In genomic region chr15:65028338-65028737, GRCh38 we compare ENCODE assay signal across 9 cellular contexts. TPM values are rescaled to one million over a fixed set of nuclear protein-coding genes. Genes with fewer than 3 reads are reported as not detected.
DNase-seq lines count a peak whose midpoint lies in the region; ATAC-seq, FAIRE-seq and TF ChIP-seq lines count a peak whose summit lies in the region.
"Had no signal": no experiment of that assay in that cellular context is flagged by ENCODE, and none has a peak within 500 bp of the region (broad histone marks: within the 10 kb centered on the region; RNA-seq: fewer than 3 reads in every experiment).

No MANE protein-coding gene starts in this region.

- peaks cover 10% of the 10 kb centered on the region for H3K27me3 Mint-ChIP-seq in progenitor cell of endocrine pancreas

- H3K27me3 ChIP-seq in GM06990 (replicated peaks; ENCODE audit: control insufficient read depth, insufficient read depth, low read length) (no peaks in the 10 kb centered on the region), Panc1 (ENCODE audit: control insufficient read depth, insufficient read depth, low read length) (no peaks in the 10 kb centered on the region)

- H3K4me3 Mint-ChIP-seq in progenitor cell of endocrine pancreas (ENCODE audit: low read depth), result peak overlapping the region; percentile 74

- peaks cover 10% of the 10 kb centered on the region for H3K4me1 Mint-ChIP-seq in progenitor cell of endocrine pancreas (ENCODE audit: low read depth)

- H3K9me3 ChIP-seq in Panc1 (ENCODE audit: control insufficient read depth, insufficient read depth, low read depth, low read length), result no peaks in the 10 kb centered on the region

- FAIRE-seq in RCC 7860 (lab: Jason Lieb, UNC), result no peak

- TF ChIP-seq CTCF in GM06990 (IDR thresholded peaks at IDR 0.05; ENCODE audit: insufficient read depth, low read length, poor library complexity, severe bottlenecking) (no peak), Panc1 (IDR thresholded peaks at IDR 0.05) (no peak), progenitor cell of endocrine pancreas (IDR thresholded peaks at IDR 0.05; ENCODE audit: unreplicated experiment) (no peak)

- no peak for TF ChIP-seq POLR2A in erythroblast (IDR thresholded peaks at IDR 0.05; ENCODE audit: low read length)

- H3K36me3 ChIP-seq in GM06990 (ENCODE audit: control insufficient read depth, insufficient read depth, low read length), result peaks cover 1% of the 10 kb centered on the region; the same call in 1 of the 2 replicates
- H3K36me3 ChIP-seq in Panc1 (ENCODE audit: control insufficient read depth, insufficient read depth, low read length), result peaks cover 6% of the 10 kb centered on the region

- POLR2A ChIA-PET in Panc1 (lab: Charles Lee), result no interaction called here

- no peaks in the 10 kb centered on the region for H3K9me3 Mint-ChIP-seq in progenitor cell of endocrine pancreas (ENCODE audit: low read depth)

- in situ Hi-C loops in Panc1 (cut with HindIII; ENCODE audit: low pct_unique_long_range_greater_than_20kb, low sequenced_read_pairs), result no loop called here

- peaks cover 11% of the 10 kb centered on the region for H3K4me1 ChIP-seq in Panc1 (ENCODE audit: control insufficient read depth, insufficient read depth, low read length)

- intact Hi-C loops in Panc1 (cut with micrococcal nuclease; ENCODE audit: unreplicated experiment), result no loop called here

- ATAC-seq in Panc1, result no peak
- no peak for ATAC-seq in HG03378 (IDR thresholded peaks at IDR 0.05; ENCODE audit: unreplicated experiment)
- ATAC-seq in HG02970 (IDR thresholded peaks at IDR 0.05; ENCODE audit: low FRiP score, unreplicated experiment), result no peak

- CTCF ChIA-PET in Panc1 (lab: Charles Lee), result no interaction called here

- H3K27ac ChIP-seq in Panc1 (ENCODE audit: low read length), result peak overlapping the region; percentile 83

- peak overlapping the region; percentile 54 for H3K27ac Mint-ChIP-seq in progenitor cell of endocrine pancreas

- peaks cover 13% of the 10 kb centered on the region for H3K36me3 Mint-ChIP-seq in progenitor cell of endocrine pancreas (ENCODE audit: insufficient read depth)

- no TSS peak for BruUV-seq in Panc1 (replicated peaks; lab: Mats Ljungman, UMichigan)

- DNase-seq in GM06990 (ENCODE audit: extremely low read depth, insufficient read length) (peak; percentile 11), Panc1 (ENCODE audit: low read depth, low spot score) (no peak), erythroblast (lab: John Stamatoyannopoulos, UW) (peak; percentile 9 to 26), progenitor cell of endocrine pancreas (ENCODE audit: low spot score, unreplicated experiment) (no peak), RCC 7860 (ENCODE audit: low spot score) (no peak), HuH-7 (ENCODE audit: low spot score) (no peak)

- H3K4me3 ChIP-seq in GM06990 (replicated peaks; ENCODE audit: low read depth, low read length) (peak overlapping the region; percentile 90), Panc1 (ENCODE audit: low read depth in 2 of 2, low read length in 2 of 2) (peak overlapping the region; percentile 79 to 83)

RNA-seq across cellular contexts. Expression of gene MTFMT, which starts 1.1 kb away (rescaled TPM):
- total RNA-seq in Panc1 (2021; ENCODE audit: unreplicated experiment), result 19.4 TPM
- 14.5 TPM for polyA plus RNA-seq in Panc1 (2012; ENCODE audit: insufficient read length)
- total RNA-seq in progenitor cell of endocrine pancreas, result 14.0 and 19.4 TPM in 2 replicates

RNA-seq across cellular contexts. Expression of gene SLC51B, which starts 16.8 kb away (rescaled TPM):
- total RNA-seq in Panc1 (2021; ENCODE audit: unreplicated experiment) (0.51 TPM), progenitor cell of endocrine pancreas (not detected in 2 replicates)
- polyA plus RNA-seq in Panc1 (2012; ENCODE audit: insufficient read length), result 0.40 TPM
- total RNA-seq: pulmonary artery endothelial cell had no signal

RNA-seq across cellular contexts. Expression of gene SPG21, which starts 38.6 kb away (rescaled TPM):
- total RNA-seq in Panc1 (2021; ENCODE audit: unreplicated experiment), result 124 TPM
- polyA plus RNA-seq in Panc1 (2012; ENCODE audit: insufficient read length), result 83.1 TPM
- total RNA-seq in progenitor cell of endocrine pancreas, result 101 and 103 TPM in 2 replicates

RNA-seq across cellular contexts. Expression of gene RASL12, which starts 39.5 kb away (rescaled TPM):
- total RNA-seq in Panc1 (2021; ENCODE audit: unreplicated experiment), result 0.67 TPM
- polyA plus RNA-seq in Panc1 (2012; ENCODE audit: insufficient read length), result 0.85 TPM
- total RNA-seq in progenitor cell of endocrine pancreas, result 0.38 and 0.40 TPM in 2 replicates
- total RNA-seq: pulmonary artery endothelial cell had no signal

RNA-seq across cellular contexts. Expression of gene KBTBD13, which starts 48.2 kb away (rescaled TPM):
- total RNA-seq in Panc1 (2021; ENCODE audit: unreplicated experiment) (not detected), progenitor cell of endocrine pancreas (not detected in 2 replicates)
- polyA plus RNA-seq in Panc1 (2012; ENCODE audit: insufficient read length), result not detected
- total RNA-seq: pulmonary artery endothelial cell had no signal

Comparison
In these comparisons a context has a peak if more than half of its experiments do, and no peak if none do; other contexts are left out.
1. DNase-seq: peak in GM06990 (single experiment) and erythroblast (2 of 2); none in Panc1 (single experiment), progenitor cell of endocrine pancreas (single experiment), RCC 7860 (single experiment) and HuH-7 (single experiment).